17 cellular contexts compared by ENCODE assay signal in the genomic region with DNA sequence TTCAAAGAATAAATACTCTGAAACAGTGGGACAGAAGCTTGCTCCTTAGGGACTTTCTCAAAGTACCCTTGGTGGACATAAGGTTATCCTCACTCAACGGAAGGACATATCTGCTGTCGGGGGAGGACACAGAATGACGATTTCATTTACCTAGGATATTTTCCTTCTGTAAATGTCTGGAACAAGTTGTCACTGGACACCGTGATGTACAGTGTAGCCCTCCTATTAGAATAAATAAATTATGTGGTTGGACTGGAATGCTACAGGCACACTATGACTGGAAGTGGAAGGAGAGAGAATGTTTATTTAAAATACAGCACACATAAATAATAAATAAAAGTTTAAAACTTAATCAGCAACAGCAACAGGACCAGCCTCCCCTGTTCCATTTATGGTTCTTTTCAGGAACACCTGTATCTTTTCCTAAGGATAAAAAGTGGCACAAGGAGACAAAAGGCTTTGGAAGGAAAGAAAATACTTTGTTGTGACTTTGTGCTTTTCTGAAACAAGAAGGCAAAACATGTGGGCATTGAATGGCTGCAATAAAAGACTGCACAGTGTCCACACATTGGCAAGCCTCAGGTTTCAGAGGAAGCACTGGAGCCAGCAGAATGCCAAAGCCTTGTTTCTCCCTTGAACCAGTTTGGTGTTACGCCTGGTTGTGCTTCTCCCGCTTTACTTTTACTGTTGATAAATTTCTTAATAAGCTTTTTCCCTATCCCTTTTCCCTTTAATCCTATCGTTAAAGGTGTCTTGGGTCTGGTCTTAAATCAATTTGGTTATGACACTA. TPM values are rescaled to one million over a fixed set of nuclear protein-coding genes. Genes with fewer than 3 reads are reported as not detected.
DNase-seq lines count a peak whose midpoint lies in the region; ATAC-seq, FAIRE-seq and TF ChIP-seq lines count a peak whose summit lies in the region.
"Had no signal": no experiment of that assay in that cellular context is flagged by ENCODE, and none has a peak within 500 bp of the region (broad histone marks: within the 10 kb centered on the region; RNA-seq: fewer than 3 reads in every experiment).

No MANE protein-coding gene starts in this region.

- no peak overlapping the region for H3K4me3 ChIP-seq in endothelial cell of umbilical vein (replicated peaks in 1 of 3; ENCODE audit: insufficient read depth in 1 of 3, low read depth in 1 of 3, low read length in 3 of 3)
- H3K4me3 ChIP-seq: thoracic aorta had no signal

- no peak overlapping the region for H3K4me3 Mint-ChIP-seq in nephron
- H3K4me3 Mint-ChIP-seq in activated CD8-positive, alpha-beta T cell treated with anti-CD3 and anti-CD28 coated beads for 36 hours: no peak overlapping the region
- no peak overlapping the region for H3K4me3 Mint-ChIP-seq in natural killer cell
- H3K4me3 Mint-ChIP-seq: activated CD8-positive, alpha-beta T cell treated with anti-CD3 and anti-CD28 coated beads, Interleukin-2, amount 10 ng/mL, durations not matched to agents 7 days and 5 days; activated T-helper 17 cell treated with anti-CD3 and anti-CD28 coated beads, Interleukin-2, amount 50 U/mL, for 72 hours had no signal

- H3K27me3 ChIP-seq in endothelial cell of umbilical vein (ENCODE audit: control insufficient read depth in 2 of 2, insufficient read depth in 2 of 2, low read length in 2 of 2): no peaks in the 10 kb centered on the region

- peaks cover 36% of the 10 kb centered on the region for H3K4me1 ChIP-seq in endothelial cell of umbilical vein (ENCODE audit: control insufficient read depth, extremely low read depth, insufficient read depth, low read length)

- H3K4me2 ChIP-seq in endothelial cell of umbilical vein (ENCODE audit: insufficient read depth, low read length): peak overlapping the region; percentile 49

- no peak for ATAC-seq in HG03175 (IDR thresholded peaks at IDR 0.05; ENCODE audit: unreplicated experiment)
- ATAC-seq in activated CD8-positive, alpha-beta T cell treated with anti-CD3 and anti-CD28 coated beads for 36 hours: no peak
- ATAC-seq in natural killer cell: no peak
- ATAC-seq: activated CD8-positive, alpha-beta T cell treated with anti-CD3 and anti-CD28 coated beads, Interleukin-2, amount 10 ng/mL, durations not matched to agents 7 days and 5 days; activated T-helper 17 cell treated with anti-CD3 and anti-CD28 coated beads, Interleukin-2, amount 50 U/mL, for 72 hours; right cardiac atrium had no signal

- CTCF ChIA-PET in endothelial cell of umbilical vein (lab: Charles Lee): interaction anchor here (1.3 to 1.6 kb wide), 2 partner anchors 20 to 36 kb away, joined by 4 to 5 read pairs; no protein-coding TSS in a partner anchor
- CTCF ChIA-PET in activated CD8-positive, alpha-beta T cell treated with anti-CD3 and anti-CD28 coated beads for 36 hours (lab: Charles Lee): no interaction called here

- no TSS peak for BruUV-seq in endothelial cell of umbilical vein (replicated peaks; lab: Mats Ljungman, UMichigan)

- H3K9ac ChIP-seq in endothelial cell of umbilical vein (replicated peaks; ENCODE audit: extremely low read depth, insufficient read depth, low read length): peak overlapping the region; percentile 44

- POLR2A ChIA-PET in endothelial cell of umbilical vein (lab: Charles Lee): interaction anchor here (0.7 to 1.2 kb wide), 3 partner anchors 37 to 131 kb away, joined by 3 to 5 read pairs (median 3); partner anchors contain the start of gene FGD4
- POLR2A ChIA-PET in activated CD8-positive, alpha-beta T cell treated with anti-CD3 and anti-CD28 coated beads for 36 hours (lab: Charles Lee): no interaction called here

- H3K36me3 ChIP-seq in endothelial cell of umbilical vein (ENCODE audit: control insufficient read depth in 2 of 2, extremely low read depth in 1 of 2, insufficient read depth in 2 of 2, low read length in 2 of 2): no peaks in the 10 kb centered on the region
- H3K36me3 ChIP-seq: thoracic aorta had no signal

- H3K36me3 Mint-ChIP-seq in nephron (ENCODE audit: low read depth) (no peaks in the 10 kb centered on the region), natural killer cell (no peaks in the 10 kb centered on the region)
- H3K36me3 Mint-ChIP-seq in activated CD8-positive, alpha-beta T cell treated with anti-CD3 and anti-CD28 coated beads for 36 hours (ENCODE audit: low read depth): no peaks in the 10 kb centered on the region

- H3K27ac ChIP-seq in C4-2B (peak overlapping the region; percentile 23; the same call in 1 of the 2 replicates), endothelial cell of umbilical vein (ENCODE audit: insufficient read depth, low read depth, low read length) (peak overlapping the region; percentile 99)
- H3K27ac ChIP-seq: thoracic aorta had no signal

- no peaks in the 10 kb centered on the region for H3K27me3 Mint-ChIP-seq in nephron (ENCODE audit: low read depth)
- no peaks in the 10 kb centered on the region for H3K27me3 Mint-ChIP-seq in activated CD8-positive, alpha-beta T cell treated with anti-CD3 and anti-CD28 coated beads for 36 hours
- peaks cover 0 to 14% of the 10 kb centered on the region in 2 donors for H3K27me3 Mint-ChIP-seq in natural killer cell (ENCODE audit: low read depth in 2 of 2)
- H3K27me3 Mint-ChIP-seq: activated T-helper 17 cell treated with anti-CD3 and anti-CD28 coated beads, Interleukin-2, amount 50 U/mL, for 72 hours had no signal

- peaks cover 10% of the 10 kb centered on the region for H3K79me2 ChIP-seq in endothelial cell of umbilical vein (ENCODE audit: control insufficient read depth, insufficient read depth, low read length)

- intact Hi-C loops in endothelial cell of umbilical vein (cut with micrococcal nuclease): loop anchor here (2.0 kb wide), 1 partner anchor 13 kb away; no protein-coding TSS in a partner anchor
- intact Hi-C loops in activated CD8-positive, alpha-beta T cell treated with anti-CD3 and anti-CD28 coated beads for 36 hours (cut with micrococcal nuclease): no loop called here
- intact Hi-C loops in natural killer cell (cut with micrococcal nuclease): no loop called here

- H3K4me1 Mint-ChIP-seq in nephron (peaks cover 6% of the 10 kb centered on the region), natural killer cell (no peaks in the 10 kb centered on the region)
- no peaks in the 10 kb centered on the region for H3K4me1 Mint-ChIP-seq in activated CD8-positive, alpha-beta T cell treated with anti-CD3 and anti-CD28 coated beads for 36 hours (ENCODE audit: low read depth)
- H3K4me1 Mint-ChIP-seq: activated T-helper 17 cell treated with anti-CD3 and anti-CD28 coated beads, Interleukin-2, amount 50 U/mL, for 72 hours had no signal

- no peaks in the 10 kb centered on the region for H3K9me3 ChIP-seq in endothelial cell of umbilical vein (replicated peaks; ENCODE audit: control insufficient read depth, insufficient read depth, low read length)
- H3K9me3 ChIP-seq: thoracic aorta had no signal

- peak; percentile 60 for DNase-seq in M059J (ENCODE audit: low read depth)
- DNase-seq in endothelial cell of umbilical vein (ENCODE audit: low read depth, low spot score): peak; percentile 35
- no peak for DNase-seq in activated CD8-positive, alpha-beta T cell treated with anti-CD3 and anti-CD28 coated beads for 36 hours
- no peak for DNase-seq in NCI-H524 treated with DMSO at 0.1 percent for 48 hours (lab: John Stamatoyannopoulos, UW)
- no peak for DNase-seq in natural killer cell
- DNase-seq: activated CD8-positive, alpha-beta T cell treated with anti-CD3 and anti-CD28 coated beads, Interleukin-2, amount 10 ng/mL, durations not matched to agents 7 days and 5 days; amygdala; hypothalamus; NCI-H1105 treated with DMSO at 0.1 percent for 48 hours; right cardiac atrium; stimulated activated CD4-positive, alpha-beta T cell treated with anti-CD3 and anti-CD28 coated beads, Interleukin-2, amount 100 ng/mL, for 48 hours; stimulated activated CD8-positive, alpha-beta memory T cell treated with anti-CD3 and anti-CD28 coated beads, Interleukin-4, amount 100 ng/mL, for 48 hours had no signal

- no peak overlapping the region for H2AFZ ChIP-seq in endothelial cell of umbilical vein (ENCODE audit: low read depth, low read length)

- H3K27ac Mint-ChIP-seq in nephron (peak overlapping the region in 2 of 3 experiments; percentile 13 to 82), natural killer cell (no peak overlapping the region)
- no peak overlapping the region for H3K27ac Mint-ChIP-seq in activated CD8-positive, alpha-beta T cell treated with anti-CD3 and anti-CD28 coated beads for 36 hours
- H3K27ac Mint-ChIP-seq: activated CD8-positive, alpha-beta T cell treated with anti-CD3 and anti-CD28 coated beads, Interleukin-2, amount 10 ng/mL, durations not matched to agents 7 days and 5 days; activated T-helper 17 cell treated with anti-CD3 and anti-CD28 coated beads, Interleukin-2, amount 50 U/mL, for 72 hours had no signal

- no peaks in the 10 kb centered on the region for H3K9me1 ChIP-seq in endothelial cell of umbilical vein (replicated peaks; ENCODE audit: control insufficient read depth, extremely low read depth, insufficient read depth, low read length)

- H4K20me1 ChIP-seq in endothelial cell of umbilical vein (replicated peaks; ENCODE audit: control insufficient read depth, extremely low read depth, insufficient read depth, low read length): no peaks in the 10 kb centered on the region

- FAIRE-seq in endothelial cell of umbilical vein (lab: Jason Lieb, UNC): no peak

- no peak for TF ChIP-seq POLR2A in endothelial cell of umbilical vein (IDR thresholded peaks at IDR 0.05; ENCODE audit: low read depth, low read length)

- TF ChIP-seq CTCF in C4-2B (conservative IDR thresholded peaks at IDR 0.05): no peak
- no peak for TF ChIP-seq CTCF in endothelial cell of umbilical vein (IDR thresholded peaks at IDR 0.05; ENCODE audit: extremely low read depth in 1 of 2, insufficient read depth in 1 of 2, low read depth in 1 of 2, low read length in 2 of 2)
- TF ChIP-seq CTCF in nephron (IDR thresholded peaks at IDR 0.05; ENCODE audit: unreplicated experiment in 3 of 3): no peak
- TF ChIP-seq CTCF in activated CD8-positive, alpha-beta T cell treated with anti-CD3 and anti-CD28 coated beads for 36 hours (IDR thresholded peaks at IDR 0.05): no peak
- TF ChIP-seq CTCF in natural killer cell (IDR thresholded peaks at IDR 0.05): no peak

- dilution Hi-C loops in endothelial cell of umbilical vein (cut with MboI; ENCODE audit: extremely low pct_ligation_motif_present, low sequenced_read_pairs): no loop called here

- H3K9me3 Mint-ChIP-seq in nephron (no peaks in the 10 kb centered on the region), natural killer cell (no peaks in the 10 kb centered on the region)
- H3K9me3 Mint-ChIP-seq in activated CD8-positive, alpha-beta T cell treated with anti-CD3 and anti-CD28 coated beads for 36 hours: no peaks in the 10 kb centered on the region
- H3K9me3 Mint-ChIP-seq: activated T-helper 17 cell treated with anti-CD3 and anti-CD28 coated beads, Interleukin-2, amount 50 U/mL, for 72 hours had no signal

RNA-seq across cellular contexts. Expression of gene FGD4, which starts 36.8 kb away (rescaled TPM):
- 0.59 and 3.0 TPM in 2 replicates for total RNA-seq in M059J (2014; rRNA removed; shearing (Covaris generic))
- total RNA-seq in endothelial cell of umbilical vein (44.7 and 44.8 TPM in 2 replicates), natural killer cell (1 to 10 TPM in 2 of 3 donors, under 1 TPM in 1; 0.68 to 3.5 (median 2.1) TPM)
- 5.7 and 6.6 TPM in 2 replicates for polyA plus RNA-seq in endothelial cell of umbilical vein
- polyA plus RNA-seq in endothelial cell of umbilical vein (2011; cell fraction: cytosol; rRNA removed): 6.8 and 7.3 TPM in 2 replicates
- polyA plus RNA-seq in endothelial cell of umbilical vein (2011; cell fraction: nucleus; rRNA removed): 27.6 and 37.7 TPM in 2 replicates
- 13.6 and 17.5 TPM in 2 replicates for polyA plus RNA-seq in endothelial cell of umbilical vein (2012)
- polyA minus RNA-seq in endothelial cell of umbilical vein: 35.4 and 41.0 TPM in 2 replicates
- polyA minus RNA-seq in endothelial cell of umbilical vein (2011; cell fraction: cytosol; rRNA and poly(A)+ RNA removed): 8.9 TPM
- 79.0 and 91.1 TPM in 2 replicates for polyA minus RNA-seq in endothelial cell of umbilical vein (2011; cell fraction: nucleus; rRNA and poly(A)+ RNA removed)
- total RNA-seq in activated CD8-positive, alpha-beta T cell treated with anti-CD3 and anti-CD28 coated beads for 36 hours: under 1 TPM; 0.05 to 0.25 TPM

Comparison
In these comparisons a context has a peak if more than half of its experiments do, and no peak if none do; other contexts are left out.
1. DNase-seq: peak in M059J (single experiment) and endothelial cell of umbilical vein (single experiment); none in activated CD8-positive, alpha-beta T cell treated with anti-CD3 and anti-CD28 coated beads for 36 hours (single experiment), NCI-H524 treated with DMSO at 0.1 percent for 48 hours (single experiment) and natural killer cell (single experiment).
2. H3K27ac Mint-ChIP-seq: peak in nephron (2 of 3); none in activated CD8-positive, alpha-beta T cell treated with anti-CD3 and anti-CD28 coated beads for 36 hours (single experiment) and natural killer cell (0 of 2).
3. RNA of gene FGD4, which starts 36.8 kb away (total RNA-seq): 44.7 to 44.8 TPM in endothelial cell of umbilical vein; 0.59 to 3.0 TPM in M059J, 0.68 to 3.5 TPM in natural killer cell and 0.05 to 0.25 TPM in activated CD8-positive, alpha-beta T cell treated with anti-CD3 and anti-CD28 coated beads for 36 hours; every median in the first group is over 10 times any median in the second.